ENCODE assay signal across 22 cellular contexts in the genomic region with DNA sequence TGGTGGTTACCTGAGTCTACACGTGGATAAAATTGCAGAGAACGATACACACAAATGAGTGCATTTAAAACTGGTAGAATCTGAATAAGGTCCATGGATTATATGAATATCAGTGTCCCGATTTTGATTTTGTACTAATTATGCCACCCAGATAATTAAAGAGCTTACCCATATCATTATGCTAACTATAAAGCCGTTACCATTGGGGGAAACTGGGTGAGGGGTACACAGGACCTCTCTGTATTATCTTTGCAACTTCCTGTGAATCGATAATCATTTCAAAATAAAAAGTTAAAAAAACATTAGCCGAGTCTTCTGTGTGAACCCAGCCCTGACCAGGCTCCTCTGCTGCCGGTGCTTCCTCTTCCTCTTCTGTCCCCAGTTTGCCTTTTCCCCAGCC.
"Had no signal": no experiment of that assay in that cellular context is flagged by ENCODE, and none has a peak within 500 bp of the region (broad histone marks: within the 10 kb centered on the region; RNA-seq: fewer than 3 reads in every experiment).

No MANE protein-coding gene starts in this region.

- H3K4me1 Mint-ChIP-seq: activated CD4-positive, alpha-beta memory T cell treated with anti-CD3 and anti-CD28 coated beads, Interleukin-2, amount 10 ng/mL, durations not matched to agents 7 days and 5 days; activated CD4-positive, alpha-beta T cell treated with anti-CD3 and anti-CD28 coated beads, Interleukin-2, amount 10 ng/mL, durations not matched to agents 7 days and 5 days; activated naive CD4-positive, alpha-beta T cell treated with anti-CD3 and anti-CD28 coated beads, Interleukin-2, amount 10 ng/mL, durations not matched to agents 7 days and 5 days; activated naive CD8-positive, alpha-beta T cell treated with anti-CD3 and anti-CD28 coated beads, Interleukin-2, amount 10 ng/mL, durations not matched to agents 7 days and 5 days; T-cell had no signal

- H3K4me3 Mint-ChIP-seq: activated CD4-positive, alpha-beta memory T cell treated with anti-CD3 and anti-CD28 coated beads, Interleukin-2, amount 10 ng/mL, durations not matched to agents 7 days and 5 days; activated CD4-positive, alpha-beta T cell treated with anti-CD3 and anti-CD28 coated beads, Interleukin-2, amount 10 ng/mL, durations not matched to agents 7 days and 5 days; activated naive CD4-positive, alpha-beta T cell treated with anti-CD3 and anti-CD28 coated beads, Interleukin-2, amount 10 ng/mL, durations not matched to agents 7 days and 5 days; activated naive CD8-positive, alpha-beta T cell treated with anti-CD3 and anti-CD28 coated beads, Interleukin-2, amount 10 ng/mL, durations not matched to agents 7 days and 5 days; activated T-cell treated with anti-CD3 and anti-CD28 coated beads, Interleukin-2, amount 50 U/mL, for 72 hours; T-cell had no signal

- H3K27ac ChIP-seq: adrenal gland, VCaP had no signal

- H3K27me3 ChIP-seq: adrenal gland had no signal

- DNase-seq: activated CD4-positive, alpha-beta memory T cell treated with anti-CD3 and anti-CD28 coated beads, Interleukin-2, amount 10 ng/mL, durations not matched to agents 7 days and 5 days; activated CD4-positive, alpha-beta T cell treated with anti-CD3 and anti-CD28 coated beads, Interleukin-2, amount 10 ng/mL, durations not matched to agents 7 days and 5 days; activated CD4-positive, CD25-positive, alpha-beta regulatory T cell; activated gamma-delta T cell treated with Interleukin-2 at 50 U/mL for 16 hours; activated naive CD4-positive, alpha-beta T cell treated with anti-CD3 and anti-CD28 coated beads, Interleukin-2, amount 10 ng/mL, durations not matched to agents 7 days and 5 days; activated naive CD8-positive, alpha-beta T cell treated with anti-CD3 and anti-CD28 coated beads, Interleukin-2, amount 10 ng/mL, durations not matched to agents 7 days and 5 days; activated T-cell treated with anti-CD3 and anti-CD28 coated beads, Interleukin-2, amount 50 U/mL, for 72 hours; adrenal gland; anterior cingulate cortex; central memory CD4-positive, alpha-beta T cell; NCI-H1105; NCI-H1436; NCI-H187; NCI-H2081; NCI-H446; NCI-H524; SIG-M5; T-cell; T-helper 2 cell; T1000 had no signal

- H3K4me3 ChIP-seq: adrenal gland had no signal

- H3K9me3 Mint-ChIP-seq: activated CD4-positive, alpha-beta memory T cell treated with anti-CD3 and anti-CD28 coated beads, Interleukin-2, amount 10 ng/mL, durations not matched to agents 7 days and 5 days; activated CD4-positive, alpha-beta T cell treated with anti-CD3 and anti-CD28 coated beads, Interleukin-2, amount 10 ng/mL, durations not matched to agents 7 days and 5 days; activated naive CD4-positive, alpha-beta T cell treated with anti-CD3 and anti-CD28 coated beads, Interleukin-2, amount 10 ng/mL, durations not matched to agents 7 days and 5 days; activated naive CD8-positive, alpha-beta T cell treated with anti-CD3 and anti-CD28 coated beads, Interleukin-2, amount 10 ng/mL, durations not matched to agents 7 days and 5 days; activated T-cell treated with anti-CD3 and anti-CD28 coated beads, Interleukin-2, amount 50 U/mL, for 72 hours; activated T-helper 2 cell treated with anti-CD3 and anti-CD28 coated beads, Interferon-gamma antibody, Interleukin-2, Interleukin-4, amounts not matched to agents 10 μg/mL and 5 μg/mL and 100 μg/mL, durations not matched to agents 14 hours and 24 hours and 36 hours had no signal

- H3K36me3 ChIP-seq: adrenal gland had no signal

- H3K27ac Mint-ChIP-seq: activated CD4-positive, alpha-beta memory T cell treated with anti-CD3 and anti-CD28 coated beads, Interleukin-2, amount 10 ng/mL, durations not matched to agents 7 days and 5 days; activated CD4-positive, alpha-beta T cell treated with anti-CD3 and anti-CD28 coated beads, Interleukin-2, amount 10 ng/mL, durations not matched to agents 7 days and 5 days; activated naive CD4-positive, alpha-beta T cell treated with anti-CD3 and anti-CD28 coated beads, Interleukin-2, amount 10 ng/mL, durations not matched to agents 7 days and 5 days; activated naive CD8-positive, alpha-beta T cell treated with anti-CD3 and anti-CD28 coated beads, Interleukin-2, amount 10 ng/mL, durations not matched to agents 7 days and 5 days; activated T-cell treated with anti-CD3 and anti-CD28 coated beads, Interleukin-2, amount 50 U/mL, for 72 hours; activated T-helper 2 cell treated with anti-CD3 and anti-CD28 coated beads, Interferon-gamma antibody, Interleukin-2, Interleukin-4, amounts not matched to agents 10 μg/mL and 5 μg/mL and 100 μg/mL, durations not matched to agents 14 hours and 24 hours and 36 hours; T-cell had no signal

- ATAC-seq: activated T-cell treated with anti-CD3 and anti-CD28 coated beads, Interleukin-2, amount 50 U/mL, for 72 hours; T-cell had no signal

- H3K9me3 ChIP-seq: adrenal gland had no signal

- H3K36me3 Mint-ChIP-seq: activated naive CD4-positive, alpha-beta T cell treated with anti-CD3 and anti-CD28 coated beads, Interleukin-2, amount 10 ng/mL, durations not matched to agents 7 days and 5 days; activated naive CD8-positive, alpha-beta T cell treated with anti-CD3 and anti-CD28 coated beads, Interleukin-2, amount 10 ng/mL, durations not matched to agents 7 days and 5 days; T-cell had no signal
